1 cellular context compared by ENCODE assay signal in the genomic region with DNA sequence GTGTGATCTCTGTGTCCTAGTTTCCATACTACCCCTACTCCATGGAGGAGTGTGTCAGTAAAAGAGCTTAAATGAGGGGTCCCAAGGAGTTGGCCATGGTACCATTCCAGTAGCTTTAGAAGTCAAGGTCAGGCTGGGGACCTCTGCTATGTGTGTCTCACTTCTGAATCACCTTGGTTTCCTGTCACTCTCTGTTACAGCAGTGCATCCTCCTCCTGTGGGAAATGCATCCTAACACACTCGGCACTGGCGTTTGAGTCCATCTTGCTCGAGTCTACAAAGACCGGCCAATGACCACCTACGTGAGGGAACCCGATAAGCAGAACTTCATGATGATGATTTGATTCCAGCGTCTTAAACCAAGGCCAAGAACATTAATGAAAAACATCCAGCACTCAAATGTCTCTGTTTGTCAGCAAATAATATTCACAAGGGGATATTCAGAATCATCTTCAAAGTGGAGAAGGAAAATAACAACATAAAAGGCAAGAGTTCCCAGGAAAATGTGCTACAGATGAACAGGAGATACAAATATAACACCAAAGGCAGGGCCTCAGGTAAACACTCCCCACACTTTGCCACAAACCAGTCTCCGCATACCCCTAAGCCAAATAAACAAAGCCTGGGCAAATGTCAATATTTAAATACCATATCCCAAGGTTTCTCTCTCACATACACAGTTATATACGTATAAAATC.
TF ChIP-seq lines count a peak whose summit lies in the region.

No MANE protein-coding gene starts in this region.

TF ChIP-seq in A549, 52 proteins besides CTCF, POLR2A, EP300 and RAD21:
- TF ChIP-seq MAFK (IDR thresholded peaks at IDR 0.05; ENCODE audit: partially characterized antibody) (no peak), KDM1A (IDR thresholded peaks at IDR 0.05; ENCODE audit: low read depth) (no peak), BHLHE40 (IDR thresholded peaks at IDR 0.05; ENCODE audit: low read depth, low read length) (no peak), RNF2 (IDR thresholded peaks at IDR 0.05; ENCODE audit: borderline replicate concordance, low read depth) (no peak), RARB (CRISPR knock-in tag; IDR thresholded peaks at IDR 0.05) (no peak), JUNB (IDR thresholded peaks at IDR 0.05) (no peak), ZSCAN20 (CRISPR knock-in tag; IDR thresholded peaks at IDR 0.05) (no peak), NR3C1 (IDR thresholded peaks at IDR 0.05) (no peak), BCL3 (IDR thresholded peaks at IDR 0.05) (no peak), ZC3H11A (IDR thresholded peaks at IDR 0.05) (no peak)
- TF ChIP-seq, protein P1, sequence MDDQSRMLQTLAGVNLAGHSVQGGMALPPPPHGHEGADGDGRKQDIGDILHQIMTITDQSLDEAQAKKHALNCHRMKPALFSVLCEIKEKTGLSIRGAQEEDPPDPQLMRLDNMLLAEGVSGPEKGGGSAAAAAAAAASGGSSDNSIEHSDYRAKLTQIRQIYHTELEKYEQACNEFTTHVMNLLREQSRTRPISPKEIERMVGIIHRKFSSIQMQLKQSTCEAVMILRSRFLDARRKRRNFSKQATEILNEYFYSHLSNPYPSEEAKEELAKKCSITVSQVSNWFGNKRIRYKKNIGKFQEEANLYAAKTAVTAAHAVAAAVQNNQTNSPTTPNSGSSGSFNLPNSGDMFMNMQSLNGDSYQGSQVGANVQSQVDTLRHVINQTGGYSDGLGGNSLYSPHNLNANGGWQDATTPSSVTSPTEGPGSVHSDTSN (IDR thresholded peaks at IDR 0.05) = no peak
